ENCODE assay signal across 1 cellular context in the genomic region with DNA sequence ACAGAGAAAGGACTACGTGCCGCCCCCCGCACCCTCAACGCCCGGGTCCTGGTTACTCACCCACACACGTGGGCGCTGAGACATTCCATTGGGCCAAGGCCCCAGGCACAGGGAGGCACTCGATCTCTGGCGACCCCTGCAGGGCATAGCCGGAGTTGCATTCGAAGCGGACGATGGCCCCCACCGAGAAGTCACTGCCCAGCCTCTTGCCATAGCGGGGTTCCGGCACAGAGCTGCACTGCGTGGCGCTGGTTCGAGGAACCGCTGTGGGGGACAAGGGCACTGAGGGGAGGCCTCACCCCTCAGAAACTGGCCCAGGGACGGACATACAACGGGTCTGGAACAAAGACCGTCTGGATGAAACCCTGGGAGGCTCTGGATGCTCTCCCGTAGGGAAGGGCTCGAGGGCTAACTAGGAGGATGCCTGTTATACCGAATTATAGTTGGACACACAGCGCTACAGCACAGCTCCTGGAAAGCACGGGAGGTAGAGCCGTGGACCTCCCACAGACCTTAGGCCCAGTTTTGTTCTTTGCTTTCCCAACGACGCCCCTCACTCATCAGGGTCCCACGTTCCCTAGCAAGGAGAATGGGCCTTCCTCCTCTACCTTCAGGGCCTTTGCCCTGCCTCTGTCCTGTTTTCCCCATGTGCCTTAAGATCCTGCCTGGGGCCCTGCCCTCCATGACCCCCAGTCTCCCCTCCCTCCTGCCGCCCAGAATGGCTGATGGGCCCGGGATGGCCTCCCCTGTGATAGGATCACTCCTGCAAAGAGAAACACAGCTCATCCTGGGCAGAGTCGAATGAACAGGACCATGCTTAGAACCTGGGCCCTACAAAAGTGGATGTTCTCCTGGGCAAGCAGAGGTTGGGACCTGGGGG.
TF ChIP-seq lines count a peak whose summit lies in the region.

No MANE protein-coding gene starts in this region.

TF ChIP-seq in GM23338, 12 proteins besides CTCF, POLR2A, EP300 and RAD21 (continued from another document):
- TF ChIP-seq EZH2 (IDR thresholded peaks at IDR 0.05; ENCODE audit: low read depth, unreplicated experiment) (no peak), CREB1 (CRISPR knock-in tag; IDR thresholded peaks at IDR 0.05; ENCODE audit: low read depth) (no peak), STAT1 (IDR thresholded peaks at IDR 0.05; ENCODE audit: unreplicated experiment) (no peak), REST (IDR thresholded peaks at IDR 0.05; ENCODE audit: unreplicated experiment) (no peak), ETS1 (IDR thresholded peaks at IDR 0.05) (no peak), POLR2AphosphoS5 (IDR thresholded peaks at IDR 0.05; ENCODE audit: low read depth) (no peak), JUNB (IDR thresholded peaks at IDR 0.05; ENCODE audit: unreplicated experiment) (no peak)
